Comparison of ENCODE assay signal across 1 cellular context in genomic region chr1:85326851-85327250, GRCh38.
TF ChIP-seq lines count a peak whose summit lies in the region.

No MANE protein-coding gene starts in this region.

TF ChIP-seq in SK-N-SH, 30 proteins besides CTCF, POLR2A, EP300 and RAD21 (continued from another document):
- no peak for TF ChIP-seq IRF3 (IDR thresholded peaks at IDR 0.05; ENCODE audit: low read depth, low read length)
- TF ChIP-seq ZBTB33 (IDR thresholded peaks at IDR 0.05; ENCODE audit: borderline replicate concordance, low read depth): no peak
- no peak for TF ChIP-seq MEF2A (IDR thresholded peaks at IDR 0.05; ENCODE audit: borderline replicate concordance, low read depth)
- no peak for TF ChIP-seq REST (IDR thresholded peaks at IDR 0.05; ENCODE audit: low read depth, low read length)
- no peak for TF ChIP-seq MXI1 (IDR thresholded peaks at IDR 0.05; ENCODE audit: low read depth, low read length)
- no peak for TF ChIP-seq RFX5 (IDR thresholded peaks at IDR 0.05; ENCODE audit: low read length)
- TF ChIP-seq NFIC (IDR thresholded peaks at IDR 0.05; ENCODE audit: borderline replicate concordance): no peak
- no peak for TF ChIP-seq MAX (IDR thresholded peaks at IDR 0.05; ENCODE audit: low read depth)
- no peak for TF ChIP-seq TEAD4 (IDR thresholded peaks at IDR 0.05; ENCODE audit: borderline replicate concordance, insufficient read depth)
- no peak for TF ChIP-seq ELF1 (IDR thresholded peaks at IDR 0.05)
- TF ChIP-seq EZH2phosphoT487 (IDR thresholded peaks at IDR 0.05; ENCODE audit: borderline replicate concordance, low read depth): no peak
- TF ChIP-seq FOSL2 (IDR thresholded peaks at IDR 0.05; ENCODE audit: borderline replicate concordance, low read depth): no peak
